ENCODE assay signal across 1 cellular context in genomic region chr7:153385502-153385901, GRCh38.
TF ChIP-seq lines count a peak whose summit lies in the region.

No MANE protein-coding gene starts in this region.

TF ChIP-seq in K562, 482 proteins besides CTCF, POLR2A, EP300 and RAD21 (continued from another document):
- no peak for TF ChIP-seq PBX2 (CRISPR knock-in tag; IDR thresholded peaks at IDR 0.05; ENCODE audit: low read depth)
- peak; percentile 55 for TF ChIP-seq PBX2 (tag; conservative IDR thresholded peaks at IDR 0.05; ENCODE audit: low read depth)
- peak; percentile 85 for TF ChIP-seq CBFA2T3 (IDR thresholded peaks at IDR 0.05)
- TF ChIP-seq ETS1 (conservative IDR thresholded peaks at IDR 0.05; ENCODE audit: control insufficient read depth, low read depth, low read length) = no peak
- peak; percentile 71 for TF ChIP-seq MGA (IDR thresholded peaks at IDR 0.05)
- 0 out of 2 replicates have a peak, but pooled peaks have one; percentile 19 for TF ChIP-seq EHMT2 (IDR thresholded peaks at IDR 0.05)
- no peak for TF ChIP-seq ZBTB49 (CRISPR knock-in tag; IDR thresholded peaks at IDR 0.05; ENCODE audit: borderline replicate concordance)
- no peak for TF ChIP-seq HOXB6 (CRISPR knock-in tag; IDR thresholded peaks at IDR 0.05; ENCODE audit: borderline replicate concordance)
- no peak for TF ChIP-seq ZNF41 (CRISPR knock-in tag; conservative IDR thresholded peaks at IDR 0.05)
- peak; percentile 92 for TF ChIP-seq L3MBTL2 (IDR thresholded peaks at IDR 0.05)
- peak; percentile 38; the same call in 1 of the 2 replicates for TF ChIP-seq FOXM1 (IDR thresholded peaks at IDR 0.05; ENCODE audit: low read depth)
- no peak for TF ChIP-seq FOXM1 (CRISPR knock-in tag; IDR thresholded peaks at IDR 0.05; ENCODE audit: low read depth)
- no peak for TF ChIP-seq CBFB (CRISPR knock-in tag; IDR thresholded peaks at IDR 0.05)
- TF ChIP-seq ZNF318 (IDR thresholded peaks at IDR 0.05; ENCODE audit: borderline replicate concordance in 1 of 2, low read depth in 1 of 2) = no peak
- peak; percentile 73 to 79 for TF ChIP-seq FOXK2 (conservative IDR thresholded peaks at IDR 0.05 in 1 of 2, IDR thresholded peaks at IDR 0.05 in 1 of 2; ENCODE audit: low read depth in 2 of 2)
- TF ChIP-seq GABPA (tag; conservative IDR thresholded peaks at IDR 0.05; ENCODE audit: low read depth) = no peak
- peak; percentile 86 for TF ChIP-seq ARID1B (IDR thresholded peaks at IDR 0.05)
- no peak for TF ChIP-seq ZC3H8 (IDR thresholded peaks at IDR 0.05)
- no peak for TF ChIP-seq CSDE1 (IDR thresholded peaks at IDR 0.05)
